15 cellular contexts compared by ENCODE assay signal in the genomic region with DNA sequence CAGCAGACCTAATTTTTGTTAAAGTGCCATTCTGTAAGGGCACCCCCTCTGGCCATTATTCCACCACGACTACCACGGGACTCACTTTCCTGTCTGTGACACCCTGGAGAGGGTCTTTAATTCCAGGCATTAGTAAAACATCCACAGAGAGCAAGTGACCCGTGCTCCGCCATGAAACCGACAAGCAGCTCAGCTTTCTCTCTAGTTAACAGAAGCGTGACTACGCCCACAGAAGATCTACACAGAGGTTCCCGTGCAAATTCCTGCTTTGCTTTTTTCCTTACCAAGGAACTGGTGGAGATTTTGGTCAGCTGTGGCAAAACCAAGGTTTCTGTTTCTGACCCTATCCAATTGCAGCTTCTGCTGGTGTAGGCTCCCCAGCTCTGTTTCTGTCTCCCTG. TPM values are rescaled to one million over a fixed set of nuclear protein-coding genes. Genes with fewer than 3 reads are reported as not detected.
"Had no signal": no experiment of that assay in that cellular context is flagged by ENCODE, and none has a peak within 500 bp of the region (broad histone marks: within the 10 kb centered on the region; RNA-seq: fewer than 3 reads in every experiment).

No MANE protein-coding gene starts in this region.

- H3K4me3 ChIP-seq: pancreas, smooth muscle cell had no signal

- DNase-seq: activated CD4-positive, alpha-beta T cell treated with anti-CD3 and anti-CD28 coated beads for 4 hours; activated CD8-positive, alpha-beta memory T cell treated with anti-CD3 and anti-CD28 coated beads, Interleukin-2, amount 50 U/mL, for 48 hours; activated CD8-positive, alpha-beta T cell treated with anti-CD3 and anti-CD28 coated beads, Interleukin-2, amount 10 ng/mL, durations not matched to agents 7 days and 5 days; activated naive CD4-positive, alpha-beta T cell; heart left ventricle; left ventricle myocardium inferior; pancreas; stimulated activated CD4-positive, alpha-beta T cell treated with anti-CD3 and anti-CD28 coated beads, Interleukin-1b, Interleukin-23, amount 100 ng/mL, for 48 hours; T-cell; WERI-Rb-1 had no signal

- H3K4me3 Mint-ChIP-seq: activated CD8-positive, alpha-beta T cell treated with anti-CD3 and anti-CD28 coated beads, Interleukin-2, amount 10 ng/mL, durations not matched to agents 7 days and 5 days; memory B cell; stimulated activated memory B cell treated with anti-CD40 and anti-IgM and Interleukin-4, amounts not matched to agents 10 μg/mL and 1 μg/mL and 100 μg/mL, for 72 hours; T-cell had no signal

- ATAC-seq: activated CD8-positive, alpha-beta T cell treated with anti-CD3 and anti-CD28 coated beads, Interleukin-2, amount 10 ng/mL, durations not matched to agents 7 days and 5 days; stimulated activated memory B cell treated with anti-CD40 and anti-IgM and Interleukin-4, amounts not matched to agents 10 μg/mL and 1 μg/mL and 100 μg/mL, for 72 hours; T-cell had no signal

- H3K27ac ChIP-seq: left ventricle myocardium inferior, pancreas, WERI-Rb-1 had no signal

- H3K27ac Mint-ChIP-seq: activated CD8-positive, alpha-beta T cell treated with anti-CD3 and anti-CD28 coated beads, Interleukin-2, amount 10 ng/mL, durations not matched to agents 7 days and 5 days; memory B cell; T-cell had no signal

- H3K9me3 Mint-ChIP-seq: memory B cell; stimulated activated memory B cell treated with anti-CD40 and anti-IgM and Interleukin-4, amounts not matched to agents 10 μg/mL and 1 μg/mL and 100 μg/mL, for 72 hours; T-cell had no signal

- H3K36me3 ChIP-seq: heart left ventricle, left ventricle myocardium inferior, pancreas, WERI-Rb-1 had no signal

- H3K36me3 Mint-ChIP-seq: memory B cell; stimulated activated memory B cell treated with anti-CD40 and anti-IgM and Interleukin-4, amounts not matched to agents 10 μg/mL and 1 μg/mL and 100 μg/mL, for 72 hours; T-cell had no signal

- H3K4me1 ChIP-seq: pancreas had no signal

RNA-seq across cellular contexts. Expression of gene SIGLEC15, which starts 4.4 kb away (rescaled TPM):
- total RNA-seq: activated CD8-positive, alpha-beta T cell treated with anti-CD3 and anti-CD28 coated beads, Interleukin-2, amount 10 ng/mL, durations not matched to agents 7 days and 5 days; endothelial cell of umbilical vein; frontal cortex had no signal
- polyA plus RNA-seq: endothelial cell of umbilical vein had no signal
